ENCODE assay signal across 8 cellular contexts in the genomic region with DNA sequence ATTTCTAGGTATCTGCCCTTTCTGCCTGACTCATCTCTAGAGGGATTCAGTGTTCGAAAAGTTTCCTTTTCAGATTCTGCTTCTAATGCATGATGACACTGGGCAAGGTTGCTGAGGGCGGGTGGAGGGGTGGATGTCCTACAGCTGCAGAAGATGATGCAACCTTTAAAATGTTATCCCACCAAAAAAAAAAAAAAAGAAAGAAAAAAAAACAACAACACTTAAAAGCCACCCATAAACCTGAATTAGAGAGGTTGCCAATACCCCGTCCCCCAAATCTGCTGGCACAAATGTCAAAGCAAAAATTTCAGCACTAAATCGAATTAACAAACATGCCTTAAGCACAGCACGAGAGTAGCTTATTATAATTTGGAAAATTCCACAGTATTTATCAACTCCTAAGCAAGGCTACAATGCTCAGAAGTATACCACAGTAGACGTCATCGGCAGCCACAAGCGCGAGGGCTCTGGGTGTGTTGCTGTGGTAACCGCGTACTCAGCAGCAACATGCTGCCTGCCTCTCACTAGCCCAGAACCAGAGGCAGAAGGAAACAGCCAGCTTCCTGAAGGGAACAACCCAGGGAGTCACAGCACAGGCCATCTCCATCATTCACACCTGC.
DNase-seq lines count a peak whose midpoint lies in the region; ATAC-seq and TF ChIP-seq lines count a peak whose summit lies in the region.

No MANE protein-coding gene starts in this region.

- H3F3A ChIP-seq in Loucy (ENCODE audit: low read depth): peaks cover 4% of the 10 kb centered on the region; the same call in 1 of the 2 replicates

- TF ChIP-seq CTCF in Loucy (conservative IDR thresholded peaks at IDR 0.05; ENCODE audit: low read length): no peak

- peaks cover 16% of the 10 kb centered on the region for H3K36me3 ChIP-seq in CD4-positive, CD25-positive, alpha-beta regulatory T cell (ENCODE audit: control insufficient read depth, insufficient read depth, low read length)
- peaks cover 7% of the 10 kb centered on the region; the same call in 1 of the 2 replicates for H3K36me3 ChIP-seq in Loucy (ENCODE audit: insufficient read depth, low read length)

- no peaks in the 10 kb centered on the region for H3K27me3 ChIP-seq in CD4-positive, CD25-positive, alpha-beta regulatory T cell (ENCODE audit: control insufficient read depth, insufficient read depth, low read length)
- no peaks in the 10 kb centered on the region for H3K27me3 ChIP-seq in Loucy (ENCODE audit: insufficient read depth, low read length, poor library complexity, severe bottlenecking)

- H3K4me1 Mint-ChIP-seq in CD4-positive, CD25-positive, alpha-beta regulatory T cell: peaks cover 27 to 81% (median 65%) of the 10 kb centered on the region in 4 donors

- peaks cover 18% of the 10 kb centered on the region for H3K36me3 Mint-ChIP-seq in CD4-positive, CD25-positive, alpha-beta regulatory T cell

- peak; percentile 73 to 82 (median 77) for DNase-seq in CD4-positive, CD25-positive, alpha-beta regulatory T cell
- peak; percentile 59 to 64 for DNase-seq in activated CD4-positive, alpha-beta T cell treated with anti-CD3 and anti-CD28 coated beads, Interleukin-2, amount 50 U/mL, for 4 hours
- DNase-seq in dermis microvascular lymphatic vessel endothelial cell (ENCODE audit: low read depth in 2 of 2) (peak; percentile 50 to 73), middle frontal gyrus (ENCODE audit: extremely low spot score, low spot score) (peak; percentile 11), NCI-H1694 treated with DMSO at 0.1 percent for 48 hours (lab: John Stamatoyannopoulos, UW) (no peak)
- peak; percentile 57 for DNase-seq in stimulated activated CD8-positive, alpha-beta memory T cell treated with anti-CD3 and anti-CD28 coated beads, Interleukin-4, amount 100 ng/mL, for 24 hours (ENCODE audit: low read depth)

- peak overlapping the region; percentile 36 for H3K4me2 ChIP-seq in Loucy (ENCODE audit: low read depth, low read length, poor library complexity, severe bottlenecking)

- H2AFZ ChIP-seq in Loucy (ENCODE audit: low read length): no peak overlapping the region

- H3K79me2 ChIP-seq in Loucy (ENCODE audit: insufficient read depth, low read length): peaks cover 2% of the 10 kb centered on the region; the same call in 1 of the 2 replicates

- H4K20me1 ChIP-seq in Loucy (ENCODE audit: insufficient read depth, low read length, poor library complexity, severe bottlenecking): no peaks in the 10 kb centered on the region

- ATAC-seq in CD4-positive, CD25-positive, alpha-beta regulatory T cell (ENCODE audit: low read depth in 2 of 2): peak; percentile 94
- peak; percentile 56 for ATAC-seq in GM21526 (IDR thresholded peaks at IDR 0.05; ENCODE audit: low FRiP score, unreplicated experiment)

- peaks cover 0 to 1% (median 0%) of the 10 kb centered on the region in 7 donors for H3K9me3 Mint-ChIP-seq in CD4-positive, CD25-positive, alpha-beta regulatory T cell

- H3K9me2 ChIP-seq in Loucy (replicated peaks; ENCODE audit: low read depth, low read length): no peaks in the 10 kb centered on the region

- peak overlapping the region; percentile 47 for H3K4me3 ChIP-seq in CD4-positive, CD25-positive, alpha-beta regulatory T cell (ENCODE audit: low read depth, low read length)
- no peak overlapping the region for H3K4me3 ChIP-seq in Loucy (ENCODE audit: low read length, poor library complexity, severe bottlenecking)

- H3K27ac Mint-ChIP-seq in CD4-positive, CD25-positive, alpha-beta regulatory T cell: peak overlapping the region; percentile 91 to 97 (median 95)

- H3K4me3 Mint-ChIP-seq in CD4-positive, CD25-positive, alpha-beta regulatory T cell: peak overlapping the region; percentile 64 to 85 (median 66)

- H3K27me3 Mint-ChIP-seq in CD4-positive, CD25-positive, alpha-beta regulatory T cell: no peaks in the 10 kb centered on the region

- no peaks in the 10 kb centered on the region for H3K9me3 ChIP-seq in CD4-positive, CD25-positive, alpha-beta regulatory T cell (ENCODE audit: control insufficient read depth in 2 of 2, low read length in 2 of 2)
- H3K9me3 ChIP-seq in Loucy (ENCODE audit: insufficient read depth, low read depth, low read length): no peaks in the 10 kb centered on the region

- peaks cover 56% of the 10 kb centered on the region for H3K4me1 ChIP-seq in CD4-positive, CD25-positive, alpha-beta regulatory T cell (ENCODE audit: control insufficient read depth, insufficient read depth, low read length, poor library complexity, severe bottlenecking)
- peaks cover 70% of the 10 kb centered on the region for H3K4me1 ChIP-seq in Loucy (ENCODE audit: insufficient read depth, low read length, poor library complexity, severe bottlenecking)

- peak overlapping the region; percentile 91 for H3K27ac ChIP-seq in CD4-positive, CD25-positive, alpha-beta regulatory T cell (ENCODE audit: insufficient read depth, low read length, poor library complexity, severe bottlenecking)

- no peak overlapping the region for H3K9ac ChIP-seq in Loucy (ENCODE audit: low read depth, low read length, poor library complexity, severe bottlenecking)
